In the genomic region with DNA sequence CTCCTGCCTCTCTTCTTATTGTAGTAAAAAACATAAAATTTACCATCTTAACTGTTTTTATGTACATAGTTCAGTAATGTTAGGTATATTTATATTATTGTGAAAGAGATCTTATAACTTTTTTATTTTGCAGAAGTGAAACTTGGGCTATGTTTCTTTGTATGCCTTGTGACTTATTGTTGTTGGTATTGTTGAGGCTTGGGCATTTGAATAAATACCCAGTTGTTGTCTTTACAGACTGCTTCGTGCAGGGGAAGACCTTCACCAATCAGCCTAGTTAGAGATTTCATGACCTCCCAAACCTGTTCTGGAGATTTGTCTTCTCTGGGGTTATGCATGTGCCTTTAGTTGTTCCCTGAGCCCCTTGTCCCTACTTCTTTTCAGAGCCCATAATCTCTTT, we compare ENCODE assay signal across 17 cellular contexts.
"Had no signal": no experiment of that assay in that cellular context is flagged by ENCODE, and none has a peak within 500 bp of the region (broad histone marks: within the 10 kb centered on the region; RNA-seq: fewer than 3 reads in every experiment).

No MANE protein-coding gene starts in this region.

- ATAC-seq: effector memory CD8-positive, alpha-beta T cell; heart right ventricle; stimulated activated naive CD8-positive, alpha-beta T cell treated with anti-CD3 and anti-CD28 coated beads, Interleukin-15, Interleukin-2, amounts not matched to agents 100 U/mL and 50 U/mL, for 24 hours had no signal

- DNase-seq: activated B cell treated with CpG ODN at 0.5 μM for 24 hours; activated CD4-positive, alpha-beta memory T cell treated with anti-CD3 and anti-CD28 coated beads for 36 hours; activated CD4-positive, alpha-beta T cell treated with anti-CD3 and anti-CD28 coated beads for 4 hours; activated T-cell treated with anti-CD3 and anti-CD28 coated beads for 4 hours; effector memory CD8-positive, alpha-beta T cell; esophagus squamous epithelium; heart right ventricle; left ventricle myocardium inferior; mammary epithelial cell; occipital lobe; retina; stimulated activated CD4-positive, alpha-beta T cell treated with anti-CD3 and anti-CD28 coated beads, Interleukin-2, amount 100 ng/mL, for 24 hours; stimulated activated naive CD8-positive, alpha-beta T cell treated with anti-CD3 and anti-CD28 coated beads, Interleukin-15, Interleukin-2, amounts not matched to agents 100 U/mL and 50 U/mL, for 24 hours; substantia nigra; uterus had no signal

- H3K4me3 ChIP-seq: esophagus squamous epithelium, heart right ventricle, left ventricle myocardium inferior, tibial nerve, uterus had no signal

- H3K36me3 ChIP-seq: uterus had no signal

- H3K27me3 ChIP-seq: esophagus squamous epithelium, heart right ventricle, tibial nerve, uterus had no signal

- H3K9me3 ChIP-seq: esophagus squamous epithelium, uterus had no signal

- FAIRE-seq: bronchial epithelial cell had no signal

- H3K4me1 ChIP-seq: esophagus squamous epithelium, tibial nerve, uterus had no signal

- H3K27ac ChIP-seq: esophagus squamous epithelium, heart right ventricle, left ventricle myocardium inferior, tibial nerve, uterus had no signal
